25 cellular contexts compared by ENCODE assay signal in genomic region chr7:89549768-89550167, GRCh38.
"Had no signal": no experiment of that assay in that cellular context is flagged by ENCODE, and none has a peak within 500 bp of the region (broad histone marks: within the 10 kb centered on the region; RNA-seq: fewer than 3 reads in every experiment).

No MANE protein-coding gene starts in this region.

- DNase-seq: activated CD4-positive, alpha-beta memory T cell treated with anti-CD3 and anti-CD28 coated beads, Interleukin-2, amount 10 ng/mL, durations not matched to agents 7 days and 5 days; activated CD4-positive, alpha-beta T cell treated with anti-CD3 and anti-CD28 coated beads for 36 hours; activated CD4-positive, alpha-beta T cell treated with anti-CD3 and anti-CD28 coated beads, Interleukin-2, amount 50 U/mL, for 1 hour; activated gamma-delta T cell; activated naive CD4-positive, alpha-beta T cell treated with anti-CD3 and anti-CD28 coated beads for 36 hours; activated T-cell treated with anti-CD3 and anti-CD28 coated beads for 4 hours; activated T-cell treated with anti-CD3 and anti-CD28 coated beads, Interleukin-2, amount 50 U/mL, for 48 hours; amygdala; Karpas-422; MM.1S; NCI-H1105; NCI-H1436; NCI-H1694 treated with DMSO at 0.1 percent for 48 hours; NCI-H2029 treated with DMSO at 0.1 percent for 48 hours; NCI-H446; NCI-H524; PC-3; SHP77; T-helper 1 cell had no signal

- H3K4me3 Mint-ChIP-seq: activated CD4-positive, alpha-beta memory T cell treated with anti-CD3 and anti-CD28 coated beads, Interleukin-2, amount 10 ng/mL, durations not matched to agents 7 days and 5 days; activated CD4-positive, alpha-beta T cell treated with anti-CD3 and anti-CD28 coated beads for 36 hours; activated naive CD4-positive, alpha-beta T cell treated with anti-CD3 and anti-CD28 coated beads for 36 hours; activated naive CD8-positive, alpha-beta T cell; activated T-helper 17 cell treated with anti-CD3 and anti-CD28 coated beads, Interleukin-2, amount 50 U/mL, for 72 hours; brain had no signal

- ATAC-seq: activated CD4-positive, alpha-beta T cell treated with anti-CD3 and anti-CD28 coated beads for 36 hours; activated T-helper 17 cell treated with anti-CD3 and anti-CD28 coated beads, Interleukin-2, amount 50 U/mL, for 72 hours; PC-3 had no signal

- H3K27me3 Mint-ChIP-seq: activated CD4-positive, alpha-beta memory T cell treated with anti-CD3 and anti-CD28 coated beads, Interleukin-2, amount 10 ng/mL, durations not matched to agents 7 days and 5 days; activated CD4-positive, alpha-beta T cell treated with anti-CD3 and anti-CD28 coated beads for 36 hours; activated naive CD8-positive, alpha-beta T cell; activated T-helper 17 cell treated with anti-CD3 and anti-CD28 coated beads, Interleukin-2, amount 50 U/mL, for 72 hours; brain had no signal

- FAIRE-seq: astrocyte, RCC 7860 had no signal

- H3K27ac Mint-ChIP-seq: activated CD4-positive, alpha-beta memory T cell treated with anti-CD3 and anti-CD28 coated beads, Interleukin-2, amount 10 ng/mL, durations not matched to agents 7 days and 5 days; activated CD4-positive, alpha-beta T cell treated with anti-CD3 and anti-CD28 coated beads for 36 hours; activated naive CD4-positive, alpha-beta T cell treated with anti-CD3 and anti-CD28 coated beads for 36 hours; activated naive CD8-positive, alpha-beta T cell; activated T-helper 17 cell treated with anti-CD3 and anti-CD28 coated beads, Interleukin-2, amount 50 U/mL, for 72 hours had no signal

- H3K27ac ChIP-seq: VCaP had no signal

- H3K36me3 Mint-ChIP-seq: activated naive CD8-positive, alpha-beta T cell; brain had no signal

- H3K4me1 Mint-ChIP-seq: activated CD4-positive, alpha-beta memory T cell treated with anti-CD3 and anti-CD28 coated beads, Interleukin-2, amount 10 ng/mL, durations not matched to agents 7 days and 5 days; activated CD4-positive, alpha-beta T cell treated with anti-CD3 and anti-CD28 coated beads for 36 hours; activated T-helper 17 cell treated with anti-CD3 and anti-CD28 coated beads, Interleukin-2, amount 50 U/mL, for 72 hours; brain had no signal

- H3K9me3 Mint-ChIP-seq: activated CD4-positive, alpha-beta memory T cell treated with anti-CD3 and anti-CD28 coated beads, Interleukin-2, amount 10 ng/mL, durations not matched to agents 7 days and 5 days had no signal
